Comparison of ENCODE assay signal across 24 cellular contexts in genomic region chr13:99523838-99524237, GRCh38. TPM values are rescaled to one million over a fixed set of nuclear protein-coding genes. Genes with fewer than 3 reads are reported as not detected.
DNase-seq lines count a peak whose midpoint lies in the region; ATAC-seq and TF ChIP-seq lines count a peak whose summit lies in the region.
"Had no signal": no experiment of that assay in that cellular context is flagged by ENCODE, and none has a peak within 500 bp of the region (broad histone marks: within the 10 kb centered on the region; RNA-seq: fewer than 3 reads in every experiment).

No MANE protein-coding gene starts in this region.

- peaks cover 36% of the 10 kb centered on the region for H3K4me1 Mint-ChIP-seq in T-helper 1 cell treated with Interleukin-12 subunit alpha and Interleukin-12 subunit beta and Interleukin-4 antibody, amounts not matched to agents 30 μg/mL and 1 μg/mL, for 36 hours (ENCODE audit: low read depth)
- peaks cover 31 to 52% (median 46%) of the 10 kb centered on the region in 4 donors for H3K4me1 Mint-ChIP-seq in CD4-positive, CD25-positive, alpha-beta regulatory T cell
- H3K4me1 Mint-ChIP-seq in activated CD8-positive, alpha-beta T cell treated with anti-CD3 and anti-CD28 coated beads, Interleukin-2, amount 10 ng/mL, durations not matched to agents 7 days and 5 days (ENCODE audit: low read depth) = peaks cover 24% of the 10 kb centered on the region
- H3K4me1 Mint-ChIP-seq in memory B cell (peaks cover 26% of the 10 kb centered on the region), HFFc6 (ENCODE audit: low read depth) (no peaks in the 10 kb centered on the region)

- CTCF ChIA-PET in activated CD8-positive, alpha-beta T cell treated with anti-CD3 and anti-CD28 coated beads, Interleukin-2, amount 10 ng/mL, durations not matched to agents 7 days and 5 days (lab: Charles Lee) = no interaction called here

- H3K27me3 Mint-ChIP-seq in T-helper 1 cell treated with Interleukin-12 subunit alpha and Interleukin-12 subunit beta and Interleukin-4 antibody, amounts not matched to agents 30 μg/mL and 1 μg/mL, for 36 hours (ENCODE audit: low read depth) = no peaks in the 10 kb centered on the region
- H3K27me3 Mint-ChIP-seq in CD4-positive, CD25-positive, alpha-beta regulatory T cell = no peaks in the 10 kb centered on the region
- no peaks in the 10 kb centered on the region for H3K27me3 Mint-ChIP-seq in activated CD8-positive, alpha-beta T cell treated with anti-CD3 and anti-CD28 coated beads, Interleukin-2, amount 10 ng/mL, durations not matched to agents 7 days and 5 days (ENCODE audit: low read depth)
- H3K27me3 Mint-ChIP-seq in memory B cell (no peaks in the 10 kb centered on the region), HFFc6 (ENCODE audit: insufficient read depth) (no peaks in the 10 kb centered on the region)
- H3K27me3 Mint-ChIP-seq: activated B cell treated with CpG ODN at 0.5 μM for 24 hours; dendritic cell treated with granulocyte-macrophage colony-stimulating factor and Interleukin-4, amounts not matched to agents 40 ng/mL and 50 ng/mL, for 4 days had no signal

- H3K27ac Mint-ChIP-seq in T-helper 1 cell treated with Interleukin-12 subunit alpha and Interleukin-12 subunit beta and Interleukin-4 antibody, amounts not matched to agents 30 μg/mL and 1 μg/mL, for 36 hours = peak overlapping the region; percentile 35
- peak overlapping the region in 2 of 3 donors; percentile 48 to 80 for H3K27ac Mint-ChIP-seq in CD4-positive, CD25-positive, alpha-beta regulatory T cell
- H3K27ac Mint-ChIP-seq in activated CD8-positive, alpha-beta T cell treated with anti-CD3 and anti-CD28 coated beads, Interleukin-2, amount 10 ng/mL, durations not matched to agents 7 days and 5 days = peak overlapping the region; percentile 11
- peak overlapping the region; percentile 74 for H3K27ac Mint-ChIP-seq in memory B cell
- H3K27ac Mint-ChIP-seq in HFFc6 = no peak overlapping the region
- H3K27ac Mint-ChIP-seq: dendritic cell treated with granulocyte-macrophage colony-stimulating factor and Interleukin-4, amounts not matched to agents 40 ng/mL and 50 ng/mL, for 4 days had no signal

- H3K27me3 ChIP-seq in CD4-positive, CD25-positive, alpha-beta regulatory T cell (ENCODE audit: control insufficient read depth, insufficient read depth, low read length) = no peaks in the 10 kb centered on the region
- H3K27me3 ChIP-seq: esophagus squamous epithelium, left lung, tibial nerve had no signal

- TF ChIP-seq CTCF in HFFc6 (IDR thresholded peaks at IDR 0.05) = no peak

- DNase-seq in T-helper 1 cell (no peak), memory B cell (ENCODE audit: low spot score in 2 of 2) (no peak), HFFc6 (no peak)
- DNase-seq in CD4-positive, CD25-positive, alpha-beta regulatory T cell = no peak
- no peak for DNase-seq in activated CD8-positive, alpha-beta T cell treated with anti-CD3 and anti-CD28 coated beads, Interleukin-2, amount 10 ng/mL, durations not matched to agents 7 days and 5 days
- DNase-seq: activated B cell treated with CpG ODN at 0.5 μM for 24 hours; central memory CD4-positive, alpha-beta T cell; esophagus squamous epithelium; hippocampal formation; left lung; MV-4-11; NCI-H1694 treated with DMSO at 0.1 percent for 48 hours; NCI-H2171; NCI-H526; occipital lobe; SIG-M5 had no signal

- H3K36me3 ChIP-seq in CD4-positive, CD25-positive, alpha-beta regulatory T cell (ENCODE audit: control insufficient read depth, insufficient read depth, low read length) = peaks cover 69% of the 10 kb centered on the region

- no peak for ATAC-seq in CD4-positive, CD25-positive, alpha-beta regulatory T cell (ENCODE audit: low read depth in 2 of 2)
- no peak for ATAC-seq in activated CD8-positive, alpha-beta T cell treated with anti-CD3 and anti-CD28 coated beads, Interleukin-2, amount 10 ng/mL, durations not matched to agents 7 days and 5 days
- ATAC-seq in memory B cell (ENCODE audit: low read depth) (no peak), GM21360 (IDR thresholded peaks at IDR 0.05; ENCODE audit: unreplicated experiment) (no peak), HG02588 (IDR thresholded peaks at IDR 0.05; ENCODE audit: unreplicated experiment) (no peak)
- ATAC-seq: left lung, Panc1 had no signal

- H3K9me3 Mint-ChIP-seq in T-helper 1 cell treated with Interleukin-12 subunit alpha and Interleukin-12 subunit beta and Interleukin-4 antibody, amounts not matched to agents 30 μg/mL and 1 μg/mL, for 36 hours = no peaks in the 10 kb centered on the region
- H3K9me3 Mint-ChIP-seq in CD4-positive, CD25-positive, alpha-beta regulatory T cell = no peaks in the 10 kb centered on the region
- no peaks in the 10 kb centered on the region for H3K9me3 Mint-ChIP-seq in activated CD8-positive, alpha-beta T cell treated with anti-CD3 and anti-CD28 coated beads, Interleukin-2, amount 10 ng/mL, durations not matched to agents 7 days and 5 days (ENCODE audit: insufficient read depth)
- H3K9me3 Mint-ChIP-seq in memory B cell (no peaks in the 10 kb centered on the region), HFFc6 (no peaks in the 10 kb centered on the region)
- H3K9me3 Mint-ChIP-seq: activated B cell treated with CpG ODN at 0.5 μM for 24 hours; dendritic cell treated with granulocyte-macrophage colony-stimulating factor and Interleukin-4, amounts not matched to agents 40 ng/mL and 50 ng/mL, for 4 days had no signal

- POLR2A ChIA-PET in activated CD8-positive, alpha-beta T cell treated with anti-CD3 and anti-CD28 coated beads, Interleukin-2, amount 10 ng/mL, durations not matched to agents 7 days and 5 days (lab: Charles Lee) = no interaction called here

- H3K4me1 ChIP-seq in CD4-positive, CD25-positive, alpha-beta regulatory T cell (ENCODE audit: control insufficient read depth, insufficient read depth, low read length, poor library complexity, severe bottlenecking) = peaks cover 15% of the 10 kb centered on the region
- H3K4me1 ChIP-seq: esophagus squamous epithelium, left lung, tibial nerve had no signal

- no peak overlapping the region for H3K4me3 ChIP-seq in CD4-positive, CD25-positive, alpha-beta regulatory T cell (ENCODE audit: low read depth, low read length)
- H3K4me3 ChIP-seq: esophagus squamous epithelium, left lung, tibial nerve had no signal

- no peaks in the 10 kb centered on the region for H3K9me3 ChIP-seq in CD4-positive, CD25-positive, alpha-beta regulatory T cell (ENCODE audit: control insufficient read depth in 2 of 2, low read length in 2 of 2)
- H3K9me3 ChIP-seq: esophagus squamous epithelium, left lung, tibial nerve had no signal

- peaks cover 46% of the 10 kb centered on the region for H3K36me3 Mint-ChIP-seq in T-helper 1 cell treated with Interleukin-12 subunit alpha and Interleukin-12 subunit beta and Interleukin-4 antibody, amounts not matched to agents 30 μg/mL and 1 μg/mL, for 36 hours (ENCODE audit: low read depth)
- peaks cover 56% of the 10 kb centered on the region for H3K36me3 Mint-ChIP-seq in CD4-positive, CD25-positive, alpha-beta regulatory T cell
- H3K36me3 Mint-ChIP-seq in activated CD8-positive, alpha-beta T cell treated with anti-CD3 and anti-CD28 coated beads, Interleukin-2, amount 10 ng/mL, durations not matched to agents 7 days and 5 days (ENCODE audit: low read depth) = peaks cover 67% of the 10 kb centered on the region
- peaks cover 38% of the 10 kb centered on the region for H3K36me3 Mint-ChIP-seq in memory B cell
- H3K36me3 Mint-ChIP-seq in HFFc6 (ENCODE audit: low read depth) = peaks cover 36% of the 10 kb centered on the region

- H3K27ac ChIP-seq in CD4-positive, CD25-positive, alpha-beta regulatory T cell (ENCODE audit: insufficient read depth, low read length, poor library complexity, severe bottlenecking) = no peak overlapping the region
- H3K27ac ChIP-seq: 22Rv1, C4-2B, esophagus squamous epithelium, left lung, tibial nerve had no signal

- no peak overlapping the region for H3K4me3 Mint-ChIP-seq in T-helper 1 cell treated with Interleukin-12 subunit alpha and Interleukin-12 subunit beta and Interleukin-4 antibody, amounts not matched to agents 30 μg/mL and 1 μg/mL, for 36 hours
- H3K4me3 Mint-ChIP-seq in CD4-positive, CD25-positive, alpha-beta regulatory T cell = peak overlapping the region in 1 of 4 donors; percentile 88
- no peak overlapping the region for H3K4me3 Mint-ChIP-seq in activated CD8-positive, alpha-beta T cell treated with anti-CD3 and anti-CD28 coated beads, Interleukin-2, amount 10 ng/mL, durations not matched to agents 7 days and 5 days
- H3K4me3 Mint-ChIP-seq in memory B cell = no peak overlapping the region
- H3K4me3 Mint-ChIP-seq in HFFc6 = no peak overlapping the region
- H3K4me3 Mint-ChIP-seq: activated B cell treated with CpG ODN at 0.5 μM for 24 hours; dendritic cell treated with granulocyte-macrophage colony-stimulating factor and Interleukin-4, amounts not matched to agents 40 ng/mL and 50 ng/mL, for 4 days had no signal

RNA-seq across cellular contexts. Expression of gene TM9SF2, which starts 22.6 kb away (rescaled TPM):
- total RNA-seq in CD4-positive, CD25-positive, alpha-beta regulatory T cell = 53.7 TPM
- 100 to 1,000 TPM in 3 of 4 donors, 10 to 100 TPM in 1; 98.7 to 124 (median 113) TPM for polyA plus RNA-seq in CD4-positive, CD25-positive, alpha-beta regulatory T cell
- 10 to 100 TPM; 64.4 to 64.5 TPM for total RNA-seq in activated CD8-positive, alpha-beta T cell treated with anti-CD3 and anti-CD28 coated beads, Interleukin-2, amount 10 ng/mL, durations not matched to agents 7 days and 5 days
- total RNA-seq in HFFc6 (2021; fragmentation: NEBNext Ultra II Directional; extraction: Animal tissue kit (Norgen Biotek cat#: 25700)) = 100 to 1,000 TPM; 101 to 127 (median 122) TPM
